In the genomic region with DNA sequence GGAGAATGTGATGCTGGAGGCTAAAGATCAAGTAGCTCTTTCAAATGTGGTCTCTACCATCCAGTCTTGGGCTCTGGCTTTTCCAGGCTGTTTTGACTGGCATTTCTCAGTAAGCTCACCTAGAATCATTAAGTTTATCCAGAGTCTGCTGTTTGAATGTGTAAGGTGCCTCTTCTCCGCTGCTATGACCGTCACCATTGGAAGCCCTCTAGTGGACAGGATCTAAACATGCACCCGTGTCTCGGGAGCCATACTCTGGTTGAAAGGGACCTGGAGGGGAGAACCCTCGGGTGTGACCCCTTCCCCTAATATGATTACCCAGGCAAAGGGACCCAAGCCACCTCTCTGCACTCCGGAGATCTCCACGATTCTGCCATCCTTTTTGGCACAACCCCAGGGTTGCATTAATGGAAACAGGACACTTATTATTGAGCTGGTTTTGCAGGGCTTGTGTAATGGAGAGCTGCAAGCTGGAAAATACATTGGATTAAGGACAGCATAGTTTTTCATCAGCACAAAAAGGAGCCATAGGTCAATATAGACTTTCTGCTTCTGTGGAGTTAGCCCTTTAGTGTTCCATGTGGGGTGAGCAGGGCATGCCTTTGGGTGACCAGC, we compare ENCODE assay signal across 8 cellular contexts.
DNase-seq lines count a peak whose midpoint lies in the region; ATAC-seq and TF ChIP-seq lines count a peak whose summit lies in the region.

No MANE protein-coding gene starts in this region.

- H3K4me3 ChIP-seq in breast epithelium (no peak overlapping the region), left lung (no peak overlapping the region)

- H3K4me1 ChIP-seq in breast epithelium (no peaks in the 10 kb centered on the region), left lung (no peaks in the 10 kb centered on the region)

- no peaks in the 10 kb centered on the region for H3K36me3 ChIP-seq in breast epithelium
- no peaks in the 10 kb centered on the region for H3K36me3 ChIP-seq in left lung

- TF ChIP-seq CTCF in 22Rv1 (IDR thresholded peaks at IDR 0.05) (peak; percentile 84), breast epithelium (IDR thresholded peaks at IDR 0.05) (peak in 2 of 3 donors; percentile 35 to 58), left lung (IDR thresholded peaks at IDR 0.05) (peak; percentile 63 to 67)

- no peaks in the 10 kb centered on the region for H3K27me3 ChIP-seq in breast epithelium
- H3K27me3 ChIP-seq in left lung, result peaks cover 0 to 8% of the 10 kb centered on the region in 2 donors

- TF ChIP-seq POLR2A in breast epithelium (IDR thresholded peaks at IDR 0.05), result no peak

- DNase-seq in Daoy (ENCODE audit: low read depth), result peak; percentile 24
- DNase-seq in NCI-H2171 treated with DMSO at 0.1 percent for 48 hours (lab: John Stamatoyannopoulos, UW), result peak; percentile 18
- no peak for DNase-seq in breast epithelium (ENCODE audit: low spot score in 2 of 2)
- no peak for DNase-seq in left lung
- peak; percentile 48 for DNase-seq in ureter (ENCODE audit: low spot score)
- DNase-seq in NCI-H524 treated with DMSO at 0.1 percent for 48 hours (lab: John Stamatoyannopoulos, UW), result no peak

- H3K9me3 ChIP-seq in breast epithelium (no peaks in the 10 kb centered on the region), left lung (no peaks in the 10 kb centered on the region)

- no peak overlapping the region for H3K27ac ChIP-seq in 22Rv1
- H3K27ac ChIP-seq in breast epithelium, result no peak overlapping the region
- H3K27ac ChIP-seq in left lung, result no peak overlapping the region

- ATAC-seq in left lung (peak; percentile 89), GM18498 (IDR thresholded peaks at IDR 0.05; ENCODE audit: unreplicated experiment) (no peak)

- intact Hi-C loops in breast epithelium (cut with DNase I; ENCODE audit: low total_unique reads) (no loop called here), left lung (cut with DNase I) (no loop called here)

Comparison
In these comparisons a context has a peak if more than half of its experiments do, and no peak if none do; other contexts are left out.
1. DNase-seq: peak in Daoy (single experiment), NCI-H2171 treated with DMSO at 0.1 percent for 48 hours (single experiment) and ureter (single experiment); none in breast epithelium (0 of 2), left lung (0 of 2) and NCI-H524 treated with DMSO at 0.1 percent for 48 hours (single experiment).
2. Peak in every context shown above with its lines, with median percentiles within 50 percentile points of each other: CTCF ChIP-seq.